In the genomic region with DNA sequence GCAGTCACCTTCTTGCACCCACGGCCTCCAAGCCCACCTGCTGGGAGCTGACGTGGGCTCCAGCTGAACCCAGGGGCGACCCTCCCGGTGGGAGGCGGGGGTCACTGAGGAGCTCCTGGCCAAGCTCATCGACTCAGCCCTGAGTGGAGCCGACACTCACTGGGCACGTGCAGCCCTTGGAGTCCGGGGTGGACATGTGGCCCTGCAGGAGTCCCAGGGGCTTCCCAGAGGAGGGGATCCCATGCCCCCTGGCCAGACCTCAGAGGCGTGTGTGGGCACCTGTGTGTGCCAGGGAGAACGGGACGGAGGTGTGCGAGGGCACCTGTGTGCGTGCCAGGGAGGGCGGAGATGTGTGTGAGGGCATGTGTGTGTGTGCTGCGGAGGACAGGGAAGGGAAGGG, we compare ENCODE assay signal across 26 cellular contexts.
"Had no signal": no experiment of that assay in that cellular context is flagged by ENCODE, and none has a peak within 500 bp of the region (broad histone marks: within the 10 kb centered on the region; RNA-seq: fewer than 3 reads in every experiment).

No MANE protein-coding gene starts in this region.

- H3K4me2 ChIP-seq: smooth muscle cell had no signal

- H3K4me1 ChIP-seq: gastrocnemius medialis, lower lobe of right lung, parathyroid adenoma, tibial nerve, upper lobe of right lung, uterus had no signal

- H3K9me3 ChIP-seq: gastrocnemius medialis, upper lobe of right lung, uterus had no signal

- DNase-seq: cerebellar nuclear complex; effector CD8-positive, alpha-beta T cell; endodermal cell; foreskin fibroblast; gastrocnemius medialis; head of caudate nucleus; kidney glomerular epithelial cell; left ventricle myocardium superior; lower lobe of right lung; naive thymus-derived CD8-positive, alpha-beta T cell; nephron progenitor cell; stimulated activated CD4-positive, alpha-beta T cell treated with anti-CD3 and anti-CD28 coated beads, Interleukin-12 subunit alpha, Interleukin-12 subunit beta, amount 100 ng/mL, for 4 hours; stimulated activated CD4-positive, alpha-beta T cell treated with anti-CD3 and anti-CD28 coated beads, Interleukin-1b, Interleukin-23, amount 100 ng/mL, for 48 hours; stimulated activated CD4-positive, alpha-beta T cell treated with anti-CD3 and anti-CD28 coated beads, Interleukin-4, amount 100 ng/mL, for 1 hour; stimulated activated CD8-positive, alpha-beta memory T cell treated with anti-CD3 and anti-CD28 coated beads, Interleukin-4, amount 100 ng/mL, for 48 hours; upper lobe of right lung; uterus had no signal

- H3K4me3 Mint-ChIP-seq: endodermal cell; naive thymus-derived CD8-positive, alpha-beta T cell; nephron progenitor cell; stimulated activated naive CD8-positive, alpha-beta T cell treated with anti-CD3 and anti-CD28 coated beads, Interleukin-15, Interleukin-2, amounts not matched to agents 100 ng/mL and 50 ng/mL, for 24 hours had no signal

- H3K4me3 ChIP-seq: gastrocnemius medialis, lower lobe of right lung, smooth muscle cell, thoracic aorta, tibial nerve, upper lobe of right lung, uterus had no signal

- ATAC-seq: esophagus mucosa; gastrocnemius medialis; left ventricle myocardium superior; lower lobe of right lung; naive thymus-derived CD8-positive, alpha-beta T cell; sciatic nerve; upper lobe of right lung had no signal

- H3K36me3 ChIP-seq: gastrocnemius medialis, lower lobe of right lung, thoracic aorta, tibial nerve, upper lobe of right lung, uterus had no signal

- H3K27ac Mint-ChIP-seq: endodermal cell; naive thymus-derived CD8-positive, alpha-beta T cell; nephron progenitor cell; progenitor cell of endocrine pancreas; stimulated activated naive CD8-positive, alpha-beta T cell treated with anti-CD3 and anti-CD28 coated beads, Interleukin-15, Interleukin-2, amounts not matched to agents 100 ng/mL and 50 ng/mL, for 24 hours had no signal

- H3K9ac ChIP-seq: parathyroid adenoma had no signal

- H3K27ac ChIP-seq: epithelial cell of prostate, gastrocnemius medialis, lower lobe of right lung, parathyroid adenoma, thoracic aorta, tibial nerve, upper lobe of right lung, uterus had no signal

- H3K79me2 ChIP-seq: parathyroid adenoma had no signal

- H3K4me1 Mint-ChIP-seq: endodermal cell, nephron progenitor cell had no signal

- H3K27me3 Mint-ChIP-seq: stimulated activated naive CD8-positive, alpha-beta T cell treated with anti-CD3 and anti-CD28 coated beads, Interleukin-15, Interleukin-2, amounts not matched to agents 100 ng/mL and 50 ng/mL, for 24 hours had no signal

- H3K27me3 ChIP-seq: tibial nerve, upper lobe of right lung, uterus had no signal

- H2AFZ ChIP-seq: parathyroid adenoma had no signal
